Comparison of ENCODE assay signal across 20 cellular contexts in genomic region chr16:11036040-11036439, GRCh38.
DNase-seq lines count a peak whose midpoint lies in the region; ATAC-seq and TF ChIP-seq lines count a peak whose summit lies in the region.
"Had no signal": no experiment of that assay in that cellular context is flagged by ENCODE, and none has a peak within 500 bp of the region (broad histone marks: within the 10 kb centered on the region; RNA-seq: fewer than 3 reads in every experiment).

No MANE protein-coding gene starts in this region.

- no peak overlapping the region for H3K4me3 Mint-ChIP-seq in stimulated activated memory B cell treated with anti-CD40 and anti-IgM and Interleukin-4, amounts not matched to agents 10 μg/mL and 1 μg/mL and 100 μg/mL, for 72 hours
- H3K4me3 Mint-ChIP-seq in nephron progenitor cell = no peak overlapping the region
- H3K4me3 Mint-ChIP-seq: HFFc6 had no signal

- no peaks in the 10 kb centered on the region for H3K4me1 Mint-ChIP-seq in stimulated activated memory B cell treated with anti-CD40 and anti-IgM and Interleukin-4, amounts not matched to agents 10 μg/mL and 1 μg/mL and 100 μg/mL, for 72 hours
- H3K4me1 Mint-ChIP-seq in nephron progenitor cell = peaks cover 50% of the 10 kb centered on the region

- peak overlapping the region; percentile 69 for H2BK120ac ChIP-seq in mesenchymal stem cell (ENCODE audit: low read depth, low read length)

- ATAC-seq in DND-41 (ENCODE audit: insufficient read depth, low read depth) = no peak
- no peak for ATAC-seq in stimulated activated memory B cell treated with anti-CD40 and anti-IgM and Interleukin-4, amounts not matched to agents 10 μg/mL and 1 μg/mL and 100 μg/mL, for 72 hours
- ATAC-seq: K562 had no signal

- peak overlapping the region; percentile 59 to 85 for H2BK12ac ChIP-seq in mesenchymal stem cell (ENCODE audit: low read length in 2 of 2)

- peak overlapping the region; percentile 5 for H3K27ac Mint-ChIP-seq in stimulated activated memory B cell treated with anti-CD40 and anti-IgM and Interleukin-4, amounts not matched to agents 10 μg/mL and 1 μg/mL and 100 μg/mL, for 72 hours
- H3K27ac Mint-ChIP-seq in nephron progenitor cell = no peak overlapping the region
- H3K27ac Mint-ChIP-seq: HFFc6 had no signal

- no peak overlapping the region for H3K4me2 ChIP-seq in DND-41 (ENCODE audit: insufficient read depth, low read length)
- no peak overlapping the region for H3K4me2 ChIP-seq in mesenchymal stem cell (ENCODE audit: low read length, poor library complexity, severe bottlenecking)

- no peaks in the 10 kb centered on the region for H3K9me3 Mint-ChIP-seq in stimulated activated memory B cell treated with anti-CD40 and anti-IgM and Interleukin-4, amounts not matched to agents 10 μg/mL and 1 μg/mL and 100 μg/mL, for 72 hours
- peaks cover 10% of the 10 kb centered on the region for H3K9me3 Mint-ChIP-seq in nephron progenitor cell
- H3K9me3 Mint-ChIP-seq: HFFc6 had no signal

- H2AK5ac ChIP-seq in mesenchymal stem cell (ENCODE audit: low read length, severe bottlenecking) = no peak overlapping the region

- H3K23ac ChIP-seq in mesenchymal stem cell (ENCODE audit: low read length in 2 of 2) = no peak overlapping the region

- WGBS in mesenchymal stem cell = 92% methylated on average over 5 of the region's 6 CpGs

- peak overlapping the region; percentile 87 for H4K91ac ChIP-seq in mesenchymal stem cell (ENCODE audit: low read length)

- DNase-seq in DND-41 = no peak
- DNase-seq in H7 = peak; percentile 58
- no peak for DNase-seq in mesenchymal stem cell
- no peak for DNase-seq in stimulated activated CD4-positive, alpha-beta T cell treated with anti-CD3 and anti-CD28 coated beads, Interleukin-15, amount 100 ng/mL, for 24 hours
- DNase-seq in effector memory CD4-positive, alpha-beta T cell = no peak
- DNase-seq in nephron progenitor cell = no peak
- DNase-seq: BE2C, DMS53, EL, GF-D8, HFFc6, MM.1S, NCI-H1048, NCI-H1417 treated with DMSO at 0.1 percent for 48 hours, NCI-H187, NCI-H446, NCI-H526, OCI-M1 had no signal

- H3K79me1 ChIP-seq in mesenchymal stem cell (replicated peaks; ENCODE audit: low read length, poor library complexity, severe bottlenecking) = peaks cover 23% of the 10 kb centered on the region

- peak overlapping the region in 1 of 2 experiments; percentile 76 for H3K14ac ChIP-seq in mesenchymal stem cell (ENCODE audit: low read length in 2 of 2)

- peak overlapping the region; percentile 55 to 83 for H3K18ac ChIP-seq in mesenchymal stem cell (ENCODE audit: low read depth in 1 of 2, low read length in 2 of 2)

- H3K9ac ChIP-seq in DND-41 (ENCODE audit: low read depth, low read length) = no peak overlapping the region
- no peak overlapping the region for H3K9ac ChIP-seq in mesenchymal stem cell (ENCODE audit: low read length)

- H3K27ac ChIP-seq in DND-41 (ENCODE audit: low read length) (peak overlapping the region; percentile 46), mesenchymal stem cell (ENCODE audit: low read length, poor library complexity, severe bottlenecking) (no peak overlapping the region)
- H3K27ac ChIP-seq in effector memory CD4-positive, alpha-beta T cell (ENCODE audit: insufficient read depth, low read length, poor library complexity, severe bottlenecking) = no peak overlapping the region

- peak overlapping the region; percentile 39 for H2BK15ac ChIP-seq in mesenchymal stem cell (ENCODE audit: low read depth, poor library complexity, severe bottlenecking)

- H3K4me1 ChIP-seq in DND-41 (ENCODE audit: insufficient read depth, low read length) = no peaks in the 10 kb centered on the region
- peaks cover 5% of the 10 kb centered on the region for H3K4me1 ChIP-seq in mesenchymal stem cell (ENCODE audit: control insufficient read depth, insufficient read depth, low read depth, low read length)
- no peaks in the 10 kb centered on the region for H3K4me1 ChIP-seq in effector memory CD4-positive, alpha-beta T cell (ENCODE audit: control insufficient read depth, insufficient read depth, low read length, poor library complexity, severe bottlenecking)
- H3K4me1 ChIP-seq: BE2C had no signal

- no peaks in the 10 kb centered on the region for H3K79me2 ChIP-seq in DND-41 (ENCODE audit: insufficient read depth, low read length)

- H3K9me3 ChIP-seq in DND-41 (ENCODE audit: insufficient read depth, low read length, severe bottlenecking) (no peaks in the 10 kb centered on the region), mesenchymal stem cell (ENCODE audit: control insufficient read depth, low read length) (no peaks in the 10 kb centered on the region)
- H3K9me3 ChIP-seq in effector memory CD4-positive, alpha-beta T cell (ENCODE audit: control insufficient read depth, low read length) = no peaks in the 10 kb centered on the region
- H3K9me3 ChIP-seq: BE2C had no signal

- H3K36me3 Mint-ChIP-seq in stimulated activated memory B cell treated with anti-CD40 and anti-IgM and Interleukin-4, amounts not matched to agents 10 μg/mL and 1 μg/mL and 100 μg/mL, for 72 hours = peaks cover 94% of the 10 kb centered on the region
- peaks cover 64% of the 10 kb centered on the region for H3K36me3 Mint-ChIP-seq in nephron progenitor cell (ENCODE audit: low read depth)

- TF ChIP-seq CTCF in DND-41 (IDR thresholded peaks at IDR 0.05; ENCODE audit: borderline replicate concordance, extremely low read depth, low read length, poor library complexity, severe bottlenecking) (no peak), nephron progenitor cell (IDR thresholded peaks at IDR 0.05) (no peak)

- peak overlapping the region in 1 of 2 experiments; percentile 53 for H3K4ac ChIP-seq in mesenchymal stem cell (ENCODE audit: low read depth in 1 of 2, low read length in 2 of 2)

- H3K36me3 ChIP-seq in DND-41 (ENCODE audit: insufficient read depth, low read length) (peaks cover 85% of the 10 kb centered on the region), H7 (replicated peaks; ENCODE audit: control insufficient read depth, insufficient read depth, low read length) (0 out of 2 replicates have a peak, but pooled peaks cover 2% of the 10 kb centered on the region), mesenchymal stem cell (ENCODE audit: control insufficient read depth in 1 of 2, insufficient read depth in 2 of 2, low read depth in 1 of 2, low read length in 2 of 2) (peaks cover 38 to 60% of the 10 kb centered on the region in 2 experiments)
- H3K36me3 ChIP-seq in effector memory CD4-positive, alpha-beta T cell (ENCODE audit: control insufficient read depth, insufficient read depth, low read length) = peaks cover 26% of the 10 kb centered on the region
- H3K36me3 ChIP-seq: BE2C had no signal

- H4K8ac ChIP-seq in mesenchymal stem cell (ENCODE audit: low read length) = peak overlapping the region; percentile 52

- no peak overlapping the region for H2AFZ ChIP-seq in DND-41 (ENCODE audit: low read depth, low read length)
- H2AFZ ChIP-seq in mesenchymal stem cell (ENCODE audit: low read depth, low read length) = no peak overlapping the region

- H3K27me3 ChIP-seq in DND-41 (ENCODE audit: insufficient read depth, low read length, poor library complexity) = no peaks in the 10 kb centered on the region
- no peaks in the 10 kb centered on the region for H3K27me3 ChIP-seq in H7 (ENCODE audit: control insufficient read depth, insufficient read depth, low read length)
- no peaks in the 10 kb centered on the region for H3K27me3 ChIP-seq in mesenchymal stem cell (ENCODE audit: control insufficient read depth in 1 of 2, insufficient read depth in 1 of 2, low read length in 2 of 2)
- no peaks in the 10 kb centered on the region for H3K27me3 ChIP-seq in effector memory CD4-positive, alpha-beta T cell (replicated peaks; ENCODE audit: control insufficient read depth, insufficient read depth, low read length, poor library complexity, severe bottlenecking)
- H3K27me3 ChIP-seq: BE2C had no signal

- no peaks in the 10 kb centered on the region for H4K20me1 ChIP-seq in DND-41 (ENCODE audit: insufficient read depth, low read length)

- no peaks in the 10 kb centered on the region for H3K27me3 Mint-ChIP-seq in stimulated activated memory B cell treated with anti-CD40 and anti-IgM and Interleukin-4, amounts not matched to agents 10 μg/mL and 1 μg/mL and 100 μg/mL, for 72 hours
- H3K27me3 Mint-ChIP-seq in nephron progenitor cell (ENCODE audit: low read depth, poor library complexity) = no peaks in the 10 kb centered on the region

- H3K4me3 ChIP-seq in DND-41 (ENCODE audit: low read depth in 1 of 2, low read length in 2 of 2) = no peak overlapping the region
- H3K4me3 ChIP-seq in H7 (ENCODE audit: insufficient read depth, low read depth, low read length) = no peak overlapping the region
- H3K4me3 ChIP-seq in mesenchymal stem cell (ENCODE audit: insufficient read depth in 1 of 2, low read depth in 1 of 2, low read length in 2 of 2) = no peak overlapping the region
- no peak overlapping the region for H3K4me3 ChIP-seq in effector memory CD4-positive, alpha-beta T cell (ENCODE audit: insufficient read depth, low read depth, low read length, poor library complexity, severe bottlenecking)
- H3K4me3 ChIP-seq: K562 had no signal

- no peak overlapping the region for H2BK5ac ChIP-seq in mesenchymal stem cell (ENCODE audit: low read depth, low read length, poor library complexity, severe bottlenecking)
